19 cellular contexts compared by ENCODE assay signal in genomic region chr2:239607795-239608171, GRCh38.
DNase-seq lines count a peak whose midpoint lies in the region; ATAC-seq and TF ChIP-seq lines count a peak whose summit lies in the region.
"Had no signal": no experiment of that assay in that cellular context is flagged by ENCODE, and none has a peak within 500 bp of the region (broad histone marks: within the 10 kb centered on the region; RNA-seq: fewer than 3 reads in every experiment).

No MANE protein-coding gene starts in this region.

- H2BK120ac ChIP-seq in H9 (ENCODE audit: low read depth, low read length, poor library complexity, severe bottlenecking), result no peak overlapping the region

- H4K20me1 ChIP-seq in H9 (ENCODE audit: control insufficient read depth, insufficient read depth, insufficient read length), result no peaks in the 10 kb centered on the region

- no peak overlapping the region for H2BK15ac ChIP-seq in H9 (ENCODE audit: low read depth, low read length)

- H2BK12ac ChIP-seq in H9 (ENCODE audit: insufficient read length, low read depth, low read length), result no peak overlapping the region

- H3K4me1 ChIP-seq in H9 (ENCODE audit: insufficient read depth, low read length) (no peaks in the 10 kb centered on the region), lower lobe of right lung (peaks cover 10% of the 10 kb centered on the region)
- H3K4me1 ChIP-seq: adrenal gland had no signal

- peaks cover 15 to 18% of the 10 kb centered on the region in 2 experiments for H3K4me1 Mint-ChIP-seq in H9
- H3K4me1 Mint-ChIP-seq in T-helper 17 cell, result peaks cover 13% of the 10 kb centered on the region
- H3K4me1 Mint-ChIP-seq in stimulated activated effector memory CD8-positive, alpha-beta T cell treated with anti-CD3 and anti-CD28 coated beads, Interleukin-12 subunit alpha, Interleukin-12 subunit beta, amount 100 ng/mL, for 72 hours, result peaks cover 36% of the 10 kb centered on the region
- H3K4me1 Mint-ChIP-seq: stimulated activated memory B cell treated with anti-CD40 and anti-IgM and Interleukin-4, amounts not matched to agents 10 μg/mL and 1 μg/mL and 100 μg/mL, for 72 hours had no signal

- no peak overlapping the region for H3K23ac ChIP-seq in H9 (ENCODE audit: insufficient read length, low read depth, low read length)

- no peaks in the 10 kb centered on the region for H3K36me3 ChIP-seq in lower lobe of right lung
- H3K36me3 ChIP-seq: adrenal gland, heart left ventricle, left lung, thoracic aorta had no signal

- H3K27ac Mint-ChIP-seq in H9 (peak overlapping the region in 1 of 3 experiments; percentile 49; a peak in 1 of 7 replicates), T-helper 17 cell (peak overlapping the region; percentile 89)
- peak overlapping the region; percentile 58 for H3K27ac Mint-ChIP-seq in stimulated activated effector memory CD8-positive, alpha-beta T cell treated with anti-CD3 and anti-CD28 coated beads, Interleukin-12 subunit alpha, Interleukin-12 subunit beta, amount 100 ng/mL, for 72 hours
- H3K27ac Mint-ChIP-seq: activated CD4-positive, alpha-beta T cell treated with anti-CD3 and anti-CD28 coated beads, Interleukin-2, amount 10 ng/mL, durations not matched to agents 24 days and 14 days; stimulated activated memory B cell treated with anti-CD40 and anti-IgM and Interleukin-4, amounts not matched to agents 10 μg/mL and 1 μg/mL and 100 μg/mL, for 72 hours had no signal

- DNase-seq in H9, result peak; percentile 28
- no peak for DNase-seq in T-helper 17 cell
- DNase-seq in lower lobe of right lung, result peak; percentile 43
- peak in 1 of 2 donors; percentile 2 for DNase-seq in stimulated activated effector memory CD8-positive, alpha-beta T cell treated with anti-CD3 and anti-CD28 coated beads, Interleukin-12 subunit alpha, Interleukin-12 subunit beta, amount 100 ng/mL, for 72 hours (ENCODE audit: low spot score in 2 of 2)
- DNase-seq in ACHN, result no peak
- DNase-seq: activated CD4-positive, alpha-beta T cell treated with anti-CD3 and anti-CD28 coated beads, Interleukin-2, amount 10 ng/mL, durations not matched to agents 24 days and 14 days; activated effector memory CD4-positive, alpha-beta T cell treated with anti-CD3 and anti-CD28 coated beads, Interleukin-2, amount 50 U/mL, for 16 hours; DMS79 treated with DMSO at 0.1 percent for 48 hours; HCEC 1CT; left lung; NCI-H1417 treated with DMSO at 0.1 percent for 48 hours; NCI-H510A treated with DMSO at 0.1 percent for 48 hours; nucleus accumbens had no signal

- no peak overlapping the region for H3K18ac ChIP-seq in H9 (ENCODE audit: insufficient read length, low read depth, low read length)

- H3K27ac ChIP-seq in H9 (ENCODE audit: insufficient read length, low read depth, low read length), result no peak overlapping the region
- no peak overlapping the region for H3K27ac ChIP-seq in lower lobe of right lung
- H3K27ac ChIP-seq: adrenal gland, heart left ventricle, thoracic aorta had no signal

- H4K8ac ChIP-seq in H9 (replicated peaks; ENCODE audit: insufficient read length, low read depth, low read length), result no peak overlapping the region

- H3K4me3 Mint-ChIP-seq in H9 (no peak overlapping the region), T-helper 17 cell (no peak overlapping the region)
- no peak overlapping the region for H3K4me3 Mint-ChIP-seq in stimulated activated effector memory CD8-positive, alpha-beta T cell treated with anti-CD3 and anti-CD28 coated beads, Interleukin-12 subunit alpha, Interleukin-12 subunit beta, amount 100 ng/mL, for 72 hours
- H3K4me3 Mint-ChIP-seq: activated CD4-positive, alpha-beta T cell treated with anti-CD3 and anti-CD28 coated beads, Interleukin-2, amount 10 ng/mL, durations not matched to agents 24 days and 14 days; stimulated activated memory B cell treated with anti-CD40 and anti-IgM and Interleukin-4, amounts not matched to agents 10 μg/mL and 1 μg/mL and 100 μg/mL, for 72 hours had no signal

- H2AFZ ChIP-seq in H9 (ENCODE audit: low read length), result no peak overlapping the region

- H3K27me3 Mint-ChIP-seq in H9 (ENCODE audit: low read depth), result peaks cover 25% of the 10 kb centered on the region
- H3K27me3 Mint-ChIP-seq in T-helper 17 cell, result no peaks in the 10 kb centered on the region

- TF ChIP-seq CTCF in H9 (conservative IDR thresholded peaks at IDR 0.05) (no peak), lower lobe of right lung (IDR thresholded peaks at IDR 0.05) (no peak)

- no peaks in the 10 kb centered on the region for H3K79me1 ChIP-seq in H9 (ENCODE audit: insufficient read depth, low read depth, low read length, poor library complexity, severe bottlenecking)

- no peaks in the 10 kb centered on the region for H3K79me2 ChIP-seq in H9 (ENCODE audit: insufficient read depth, low read length)

- no peak overlapping the region; the same call in 1 of the 2 replicates for H3K14ac ChIP-seq in H9 (ENCODE audit: insufficient read depth, low read length)

- H3K27me3 ChIP-seq in H9 (ENCODE audit: insufficient read depth, low read length), result no peaks in the 10 kb centered on the region
- no peaks in the 10 kb centered on the region for H3K27me3 ChIP-seq in lower lobe of right lung (ENCODE audit: low read depth)
- H3K27me3 ChIP-seq: left lung had no signal

- no peak overlapping the region for H3T11ph ChIP-seq in H9 (ENCODE audit: low read length)

- H3K4me2 ChIP-seq in H9 (ENCODE audit: insufficient read depth, insufficient read length, low read length), result no peak overlapping the region

- H2BK5ac ChIP-seq in H9 (ENCODE audit: insufficient read length, low read length), result no peak overlapping the region

- no peak for ATAC-seq in T-helper 17 cell
- ATAC-seq in lower lobe of right lung, result peak in 1 of 2 donors; percentile 9
- ATAC-seq in stimulated activated effector memory CD8-positive, alpha-beta T cell treated with anti-CD3 and anti-CD28 coated beads, Interleukin-12 subunit alpha, Interleukin-12 subunit beta, amount 100 ng/mL, for 72 hours, result no peak
- no peak for ATAC-seq in HG03460 (IDR thresholded peaks at IDR 0.05; ENCODE audit: unreplicated experiment)
- no peak for ATAC-seq in GM21515 (IDR thresholded peaks at IDR 0.05; ENCODE audit: unreplicated experiment)
- ATAC-seq: heart left ventricle; left lung; stimulated activated memory B cell treated with anti-CD40 and anti-IgM and Interleukin-4, amounts not matched to agents 10 μg/mL and 1 μg/mL and 100 μg/mL, for 72 hours had no signal

- H3K9me3 Mint-ChIP-seq in H9, result no peaks in the 10 kb centered on the region; a peak in 2 of 5 replicates
- no peaks in the 10 kb centered on the region for H3K9me3 Mint-ChIP-seq in stimulated activated effector memory CD8-positive, alpha-beta T cell treated with anti-CD3 and anti-CD28 coated beads, Interleukin-12 subunit alpha, Interleukin-12 subunit beta, amount 100 ng/mL, for 72 hours
- H3K9me3 Mint-ChIP-seq: activated CD4-positive, alpha-beta T cell treated with anti-CD3 and anti-CD28 coated beads, Interleukin-2, amount 10 ng/mL, durations not matched to agents 24 days and 14 days; stimulated activated memory B cell treated with anti-CD40 and anti-IgM and Interleukin-4, amounts not matched to agents 10 μg/mL and 1 μg/mL and 100 μg/mL, for 72 hours had no signal

- H3K4me3 ChIP-seq in lower lobe of right lung, result no peak overlapping the region
- H3K4me3 ChIP-seq: adrenal gland, heart left ventricle, left lung, thoracic aorta had no signal

- H3K56ac ChIP-seq in H9 (ENCODE audit: insufficient read length, low read depth, low read length), result no peak overlapping the region

- no peak overlapping the region for H2BK20ac ChIP-seq in H9 (ENCODE audit: low read depth, low read length, poor library complexity, severe bottlenecking)

- no peak overlapping the region for H4K5ac ChIP-seq in H9 (ENCODE audit: insufficient read length, low read depth, low read length)

- no peaks in the 10 kb centered on the region for H3K23me2 ChIP-seq in H9 (ENCODE audit: insufficient read length, low read depth, low read length, poor library complexity, severe bottlenecking)

- peaks cover 0 to 5% (median 0%) of the 10 kb centered on the region in 3 experiments; a peak in 2 of 7 replicates for H3K36me3 Mint-ChIP-seq in H9 (ENCODE audit: insufficient read depth in 1 of 3, low read depth in 3 of 3)
- H3K36me3 Mint-ChIP-seq in T-helper 17 cell (ENCODE audit: low read depth), result peaks cover 2% of the 10 kb centered on the region
- H3K36me3 Mint-ChIP-seq in stimulated activated effector memory CD8-positive, alpha-beta T cell treated with anti-CD3 and anti-CD28 coated beads, Interleukin-12 subunit alpha, Interleukin-12 subunit beta, amount 100 ng/mL, for 72 hours, result peaks cover 6% of the 10 kb centered on the region
- H3K36me3 Mint-ChIP-seq: stimulated activated memory B cell treated with anti-CD40 and anti-IgM and Interleukin-4, amounts not matched to agents 10 μg/mL and 1 μg/mL and 100 μg/mL, for 72 hours had no signal

- H3K9me3 ChIP-seq in H9 (ENCODE audit: control insufficient read depth, low read depth, low read length), result no peaks in the 10 kb centered on the region
- H3K9me3 ChIP-seq in T-helper 17 cell (ENCODE audit: control insufficient read depth, low read length, poor library complexity, severe bottlenecking), result no peaks in the 10 kb centered on the region
- no peaks in the 10 kb centered on the region for H3K9me3 ChIP-seq in lower lobe of right lung
- H3K9me3 ChIP-seq: adrenal gland, left lung, thoracic aorta had no signal

- in situ Hi-C loops in ACHN (cut with HindIII; ENCODE audit: low pct_ligation_motif_present, low pct_unique_long_range_greater_than_20kb, low sequenced_read_pairs), result no loop called here

- no peak overlapping the region for H3K4ac ChIP-seq in H9 (ENCODE audit: low read depth, low read length)

- no peak overlapping the region for H4K91ac ChIP-seq in H9 (ENCODE audit: insufficient read length, low read depth, low read length)

- WGBS in H9 (ENCODE audit: extremely low coverage, insufficient read length, low lambda C conversion rate), result no CpG with 5 or more reads among the region's 18 CpGs

- no peak overlapping the region for H2AK5ac ChIP-seq in H9 (ENCODE audit: insufficient read length, low read length)

- intact Hi-C loops in lower lobe of right lung (cut with DNase I), result no loop called here

- no peak overlapping the region for H3K9ac ChIP-seq in H9 (ENCODE audit: extremely low read depth, insufficient read length, low read length)

Comparison
In these comparisons a context has a peak if more than half of its experiments do, and no peak if none do; other contexts are left out.
1. DNase-seq: peak in H9 (single experiment) and lower lobe of right lung (single experiment); none in T-helper 17 cell (0 of 3) and ACHN (single experiment).